8 cellular contexts compared by ENCODE assay signal in the genomic region with DNA sequence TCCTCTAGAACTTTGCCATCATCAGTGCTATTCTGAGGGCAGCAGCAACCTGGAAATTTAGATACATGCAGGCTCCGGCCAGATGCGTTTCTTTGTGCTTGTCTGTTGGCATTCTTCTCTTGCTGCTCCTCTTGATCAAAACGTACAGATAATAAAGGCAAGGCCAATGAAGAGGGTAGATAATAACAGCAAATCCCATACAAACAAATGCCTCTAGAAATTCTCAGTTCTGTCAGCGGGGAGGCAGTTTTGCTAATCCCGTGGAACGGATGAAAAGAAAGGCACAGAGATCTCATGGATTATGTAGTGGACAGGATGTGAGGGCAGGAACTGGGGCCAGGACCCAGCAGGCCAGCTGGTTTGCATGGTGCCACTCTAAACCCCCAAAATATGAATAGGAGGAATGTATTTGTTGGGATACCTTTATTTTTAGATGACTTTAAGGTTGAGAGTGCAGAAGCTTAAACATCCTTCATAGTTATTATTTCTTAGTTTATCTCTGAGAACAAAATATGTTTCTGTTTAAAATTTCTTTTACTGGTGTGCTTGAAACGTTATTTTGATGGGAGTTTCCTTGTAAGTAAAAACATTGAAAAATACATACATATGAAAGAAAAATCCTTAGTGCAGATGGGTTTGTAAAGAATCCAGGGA. TPM values are rescaled to one million over a fixed set of nuclear protein-coding genes. Genes with fewer than 3 reads are reported as not detected.
DNase-seq lines count a peak whose midpoint lies in the region; ATAC-seq, FAIRE-seq and TF ChIP-seq lines count a peak whose summit lies in the region.

No MANE protein-coding gene starts in this region.

- peak overlapping the region; percentile 93 for H3K4me3 ChIP-seq in HUES48 (ENCODE audit: low read depth, low read length)
- H3K4me3 ChIP-seq in ascending aorta = peak overlapping the region; percentile 93 to 100
- H3K4me3 ChIP-seq in kidney (ENCODE audit: low read length in 2 of 2) = peak overlapping the region; percentile 80 to 84
- H3K4me3 ChIP-seq in testis = peak overlapping the region; percentile 85 to 90

- FAIRE-seq in kidney (lab: Jason Lieb, UNC) = no peak

- H3K27ac ChIP-seq in HUES48 (ENCODE audit: low read depth, low read length) (peak overlapping the region; percentile 84), ascending aorta (peak overlapping the region; percentile 84 to 95), kidney (ENCODE audit: low read depth in 2 of 2, low read length in 2 of 2) (peak overlapping the region in 1 of 2 donors; percentile 5), testis (peak overlapping the region; percentile 79 to 87)

- in situ Hi-C loops in GM13976 (cut with MboI; ENCODE audit: low sequenced_read_pairs, unreplicated experiment) = no loop called here

- 1 to 3% methylated on average over 7 of the region's 7 CpGs for WGBS in testis, 2 donors

- no peaks in the 10 kb centered on the region for H3K27me3 ChIP-seq in HUES48 (ENCODE audit: control insufficient read depth, insufficient read depth, low read length)
- no peaks in the 10 kb centered on the region for H3K27me3 ChIP-seq in ascending aorta
- H3K27me3 ChIP-seq in testis = no peaks in the 10 kb centered on the region

- peak overlapping the region; percentile 73 for H3K9ac ChIP-seq in HUES48 (ENCODE audit: low read depth, low read length)
- peak overlapping the region; percentile 20 to 49 for H3K9ac ChIP-seq in kidney (ENCODE audit: low read length in 2 of 2)

- ATAC-seq in HG03520 (IDR thresholded peaks at IDR 0.05; ENCODE audit: unreplicated experiment) = no peak

- peaks cover 29% of the 10 kb centered on the region for H3K4me1 ChIP-seq in HUES48 (ENCODE audit: control insufficient read depth, insufficient read depth, low read length)
- H3K4me1 ChIP-seq in ascending aorta = peaks cover 5 to 20% of the 10 kb centered on the region in 2 donors
- H3K4me1 ChIP-seq in kidney (ENCODE audit: control insufficient read depth in 1 of 2, insufficient read depth in 1 of 2, low read depth in 1 of 2, low read length in 2 of 2) = peaks cover 2 to 6% of the 10 kb centered on the region in 2 donors
- H3K4me1 ChIP-seq in testis = peaks cover 7% of the 10 kb centered on the region

- DNase-seq in AG20443 (ENCODE audit: low spot score) (peak; percentile 19), ascending aorta (ENCODE audit: low spot score in 2 of 2) (no peak), kidney (no peak), testis (peak; percentile 39), SIG-M5 treated with dmso at 0.1 percent for 504 hours (lab: John Stamatoyannopoulos, UW; ENCODE audit: unreplicated experiment) (no peak), GM13976 (ENCODE audit: low spot score) (no peak)

- H3K36me3 ChIP-seq in HUES48 (ENCODE audit: control insufficient read depth, insufficient read depth, low read length) (no peaks in the 10 kb centered on the region), ascending aorta (no peaks in the 10 kb centered on the region), kidney (ENCODE audit: control insufficient read depth in 1 of 2, insufficient read depth in 2 of 2, low read length in 2 of 2) (no peaks in the 10 kb centered on the region), testis (ENCODE audit: low read depth, missing control alignments) (no peaks in the 10 kb centered on the region)

- TF ChIP-seq CTCF in ascending aorta (IDR thresholded peaks at IDR 0.05) = no peak
- no peak for TF ChIP-seq CTCF in kidney (IDR thresholded peaks at IDR 0.05; ENCODE audit: borderline replicate concordance, extremely low read depth, insufficient read depth)
- TF ChIP-seq CTCF in testis (IDR thresholded peaks at IDR 0.05) = no peak
- no peak for TF ChIP-seq CTCF in GM13976 (IDR thresholded peaks at IDR 0.05; ENCODE audit: borderline replicate concordance, control extremely low read depth, extremely low read depth, insufficient read depth, missing control alignments)

- intact Hi-C loops in ascending aorta (cut with DNase I) (loop anchor here (2.0 to 10.0 kb wide), 6 partner anchors 39 to 916 kb away; partner anchors contain the start of genes DONSON and SYNJ1), kidney (cut with DNase I) (no loop called here), testis (cut with DNase I; ENCODE audit: low total_unique reads) (loop anchor here (5.0 kb wide), 1 partner anchor 249 kb away; no protein-coding TSS in a partner anchor)

- no peaks in the 10 kb centered on the region for H3K9me3 ChIP-seq in HUES48 (ENCODE audit: control insufficient read depth, insufficient read depth, low read length)
- H3K9me3 ChIP-seq in ascending aorta = no peaks in the 10 kb centered on the region
- no peaks in the 10 kb centered on the region for H3K9me3 ChIP-seq in kidney (ENCODE audit: control insufficient read depth in 1 of 2, low read length in 2 of 2)
- H3K9me3 ChIP-seq in testis = no peaks in the 10 kb centered on the region

- no peak for TF ChIP-seq POLR2A in testis (IDR thresholded peaks at IDR 0.05)

RNA-seq across cellular contexts. Expression of gene ITSN1, which starts 1.5 kb away (rescaled TPM):
- total RNA-seq in ascending aorta (95.0 TPM), kidney (42.5 TPM), testis (10 to 100 TPM; 48.4 to 56.6 TPM)
- polyA plus RNA-seq in kidney (ENCODE audit: insufficient read depth, low read depth, low replicate concordance) (8.1 TPM), testis (ENCODE audit: insufficient read depth, low read depth, low replicate concordance) (20.0 TPM)

RNA-seq across cellular contexts. Expression of gene CRYZL1, which starts 2.2 kb away (rescaled TPM):
- total RNA-seq in ascending aorta = 20.0 TPM
- 40.8 TPM for total RNA-seq in kidney
- polyA plus RNA-seq in kidney (ENCODE audit: insufficient read depth, low read depth, low replicate concordance) = 34.1 TPM
- 10 to 100 TPM; 40.6 to 73.2 TPM for total RNA-seq in testis
- 75.7 TPM for polyA plus RNA-seq in testis (ENCODE audit: insufficient read depth, low read depth, low replicate concordance)

RNA-seq across cellular contexts. Expression of gene DONSON, which starts 55.3 kb away (rescaled TPM):
- total RNA-seq in ascending aorta = 0.53 TPM
- 6.8 TPM for total RNA-seq in kidney
- 8.9 TPM for polyA plus RNA-seq in kidney (ENCODE audit: insufficient read depth, low read depth, low replicate concordance)
- total RNA-seq in testis = 10 to 100 TPM; 34.4 to 66.1 TPM
- polyA plus RNA-seq in testis (ENCODE audit: insufficient read depth, low read depth, low replicate concordance) = 46.9 TPM

Comparison
In these comparisons a context has a peak if more than half of its experiments do, and no peak if none do; other contexts are left out.
1. DNase-seq: peak in AG20443 (single experiment) and testis (single experiment); none in ascending aorta (0 of 2), kidney (single experiment), SIG-M5 treated with dmso at 0.1 percent for 504 hours (single experiment) and GM13976 (single experiment).
2. Peak in every context shown above with its lines, with median percentiles within 50 percentile points of each other: H3K4me3 ChIP-seq.